25 cellular contexts compared by ENCODE assay signal in genomic region chr5:24065786-24066185, GRCh38.
"Had no signal": no experiment of that assay in that cellular context is flagged by ENCODE, and none has a peak within 500 bp of the region (broad histone marks: within the 10 kb centered on the region; RNA-seq: fewer than 3 reads in every experiment).

No MANE protein-coding gene starts in this region.

- H3K27ac ChIP-seq: sigmoid colon, stomach, transverse colon, VCaP had no signal

- H3K27me3 ChIP-seq: sigmoid colon, stomach, transverse colon had no signal

- H3K4me3 ChIP-seq: mucosa of descending colon, sigmoid colon, smooth muscle cell, stomach, transverse colon had no signal

- H3K27me3 Mint-ChIP-seq: activated CD4-positive, alpha-beta T cell treated with anti-CD3 and anti-CD28 coated beads, Interleukin-2, amount 10 ng/mL, durations not matched to agents 7 days and 5 days; activated CD8-positive, alpha-beta memory T cell treated with anti-CD3 and anti-CD28 coated beads, Interleukin-2, amount 10 ng/mL, durations not matched to agents 7 days and 5 days; activated CD8-positive, alpha-beta T cell treated with anti-CD3 and anti-CD28 coated beads for 36 hours; activated naive CD4-positive, alpha-beta T cell treated with anti-CD3 and anti-CD28 coated beads, Interleukin-2, amount 10 ng/mL, durations not matched to agents 7 days and 5 days; dendritic cell treated with granulocyte-macrophage colony-stimulating factor and Interleukin-4, amounts not matched to agents 40 ng/mL and 50 ng/mL, for 4 days; stimulated activated memory B cell treated with anti-CD40 and anti-IgM and Interleukin-4, amounts not matched to agents 10 μg/mL and 1 μg/mL and 100 μg/mL, for 72 hours had no signal

- H3K4me1 Mint-ChIP-seq: activated CD4-positive, alpha-beta T cell treated with anti-CD3 and anti-CD28 coated beads, Interleukin-2, amount 10 ng/mL, durations not matched to agents 7 days and 5 days; activated CD8-positive, alpha-beta memory T cell treated with anti-CD3 and anti-CD28 coated beads, Interleukin-2, amount 10 ng/mL, durations not matched to agents 7 days and 5 days; activated naive CD4-positive, alpha-beta T cell treated with anti-CD3 and anti-CD28 coated beads, Interleukin-2, amount 10 ng/mL, durations not matched to agents 7 days and 5 days; stimulated activated memory B cell treated with anti-CD40 and anti-IgM and Interleukin-4, amounts not matched to agents 10 μg/mL and 1 μg/mL and 100 μg/mL, for 72 hours had no signal

- ATAC-seq: activated CD4-positive, CD25-positive, alpha-beta regulatory T cell treated with anti-CD3 and anti-CD28 coated beads, Interleukin-2, amount 50 U/mL, for 24 hours; activated CD8-positive, alpha-beta memory T cell treated with anti-CD3 and anti-CD28 coated beads, Interleukin-2, amount 10 ng/mL, durations not matched to agents 7 days and 5 days; activated CD8-positive, alpha-beta T cell treated with anti-CD3 and anti-CD28 coated beads for 36 hours; left cardiac atrium; mucosa of descending colon; stimulated activated memory B cell treated with anti-CD40 and anti-IgM and Interleukin-4, amounts not matched to agents 10 μg/mL and 1 μg/mL and 100 μg/mL, for 72 hours had no signal

- H3K4me3 Mint-ChIP-seq: activated CD4-positive, alpha-beta T cell treated with anti-CD3 and anti-CD28 coated beads, Interleukin-2, amount 10 ng/mL, durations not matched to agents 7 days and 5 days; activated CD8-positive, alpha-beta memory T cell treated with anti-CD3 and anti-CD28 coated beads, Interleukin-2, amount 10 ng/mL, durations not matched to agents 7 days and 5 days; activated CD8-positive, alpha-beta T cell treated with anti-CD3 and anti-CD28 coated beads for 36 hours; activated naive CD4-positive, alpha-beta T cell treated with anti-CD3 and anti-CD28 coated beads, Interleukin-2, amount 10 ng/mL, durations not matched to agents 7 days and 5 days; dendritic cell treated with granulocyte-macrophage colony-stimulating factor and Interleukin-4, amounts not matched to agents 40 ng/mL and 50 ng/mL, for 4 days; stimulated activated memory B cell treated with anti-CD40 and anti-IgM and Interleukin-4, amounts not matched to agents 10 μg/mL and 1 μg/mL and 100 μg/mL, for 72 hours had no signal

- H3K36me3 ChIP-seq: sigmoid colon, stomach, transverse colon had no signal

- H3K27ac Mint-ChIP-seq: activated CD4-positive, alpha-beta T cell treated with anti-CD3 and anti-CD28 coated beads, Interleukin-2, amount 10 ng/mL, durations not matched to agents 7 days and 5 days; activated CD8-positive, alpha-beta memory T cell treated with anti-CD3 and anti-CD28 coated beads, Interleukin-2, amount 10 ng/mL, durations not matched to agents 7 days and 5 days; activated CD8-positive, alpha-beta T cell treated with anti-CD3 and anti-CD28 coated beads for 36 hours; activated naive CD4-positive, alpha-beta T cell treated with anti-CD3 and anti-CD28 coated beads, Interleukin-2, amount 10 ng/mL, durations not matched to agents 7 days and 5 days; dendritic cell treated with granulocyte-macrophage colony-stimulating factor and Interleukin-4, amounts not matched to agents 40 ng/mL and 50 ng/mL, for 4 days; stimulated activated memory B cell treated with anti-CD40 and anti-IgM and Interleukin-4, amounts not matched to agents 10 μg/mL and 1 μg/mL and 100 μg/mL, for 72 hours had no signal

- H3K36me3 Mint-ChIP-seq: activated CD8-positive, alpha-beta memory T cell treated with anti-CD3 and anti-CD28 coated beads, Interleukin-2, amount 10 ng/mL, durations not matched to agents 7 days and 5 days; activated naive CD4-positive, alpha-beta T cell treated with anti-CD3 and anti-CD28 coated beads, Interleukin-2, amount 10 ng/mL, durations not matched to agents 7 days and 5 days; stimulated activated memory B cell treated with anti-CD40 and anti-IgM and Interleukin-4, amounts not matched to agents 10 μg/mL and 1 μg/mL and 100 μg/mL, for 72 hours had no signal

- H3K4me1 ChIP-seq: sigmoid colon, stomach, transverse colon had no signal

- DNase-seq: activated CD4-positive, alpha-beta T cell treated with anti-CD3 and anti-CD28 coated beads, Interleukin-2, amount 10 ng/mL, durations not matched to agents 7 days and 5 days; activated CD8-positive, alpha-beta memory T cell treated with anti-CD3 and anti-CD28 coated beads, Interleukin-2, amount 10 ng/mL, durations not matched to agents 7 days and 5 days; activated CD8-positive, alpha-beta T cell treated with anti-CD3 and anti-CD28 coated beads for 36 hours; activated effector memory CD4-positive, alpha-beta T cell treated with anti-CD3 and anti-CD28 coated beads, Interleukin-2, amount 50 U/mL, for 16 hours; activated naive CD4-positive, alpha-beta T cell treated with anti-CD3 and anti-CD28 coated beads, Interleukin-2, amount 10 ng/mL, durations not matched to agents 7 days and 5 days; activated T-cell treated with anti-CD3 and anti-CD28 coated beads for 4 hours; amygdala; caudate nucleus; effector CD4-positive, alpha-beta T cell; head of caudate nucleus; hypothalamus; left cardiac atrium; mesenchymal stem cell; mucosa of descending colon; occipital lobe; sigmoid colon; stimulated activated CD4-positive, alpha-beta T cell treated with anti-CD3 and anti-CD28 coated beads, Interleukin-15, amount 100 ng/mL, for 24 hours; stomach; T-helper 2 cell; transverse colon had no signal

- H3K9me3 ChIP-seq: mucosa of descending colon, sigmoid colon, stomach, transverse colon had no signal
